In the genomic region with DNA sequence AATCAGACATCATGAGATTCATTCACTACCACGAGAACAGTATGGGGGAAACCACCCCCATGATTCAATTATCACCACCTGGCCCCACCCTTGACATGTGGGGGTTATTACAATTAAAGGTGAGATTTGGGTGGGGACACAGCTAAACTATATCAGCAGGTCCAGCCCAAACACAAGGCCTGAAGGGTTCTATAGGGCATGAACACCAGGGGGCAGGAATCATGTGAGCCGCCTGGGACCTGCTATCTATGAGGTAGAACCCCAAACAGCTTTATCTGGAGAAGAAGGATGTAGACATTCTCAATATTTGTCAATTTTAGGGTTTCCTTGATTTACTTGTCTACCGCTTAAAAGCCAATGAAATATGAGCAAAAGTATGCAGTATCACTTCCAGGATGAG, we compare ENCODE assay signal across 20 cellular contexts.
DNase-seq lines count a peak whose midpoint lies in the region; ATAC-seq, FAIRE-seq and TF ChIP-seq lines count a peak whose summit lies in the region.
"Had no signal": no experiment of that assay in that cellular context is flagged by ENCODE, and none has a peak within 500 bp of the region (broad histone marks: within the 10 kb centered on the region; RNA-seq: fewer than 3 reads in every experiment).

No MANE protein-coding gene starts in this region.

- no peak for TF ChIP-seq POLR2A in H1 (IDR thresholded peaks at IDR 0.05; ENCODE audit: control extremely low read depth in 1 of 2, low read depth in 2 of 2, low read length in 2 of 2)

- POLR2A ChIA-PET in H1 (lab: Charles Lee; ENCODE audit: partially characterized antibody) = no interaction called here

- no peaks in the 10 kb centered on the region for H3K23me2 ChIP-seq in H1 (ENCODE audit: low read depth, low read length)

- CTCF ChIA-PET in H1 (lab: Charles Lee; ENCODE audit: partially characterized antibody) = interaction anchor here (0.6 to 1.7 kb wide), 7 partner anchors 9 to 748 kb away, joined by 3 to 7 read pairs (median 3); no protein-coding TSS in a partner anchor

- H3K4ac ChIP-seq in H1 (replicated peaks; ENCODE audit: insufficient read length, low read depth, low read length) = no peak overlapping the region

- 90% methylated on average over 3 of the region's 3 CpGs; no CpG with 5 or more reads in 1 of the 2 experiments for WGBS in H1 (ENCODE audit: extremely low coverage in 1 of 2, insufficient coverage in 1 of 2, insufficient read length in 1 of 2, insufficient replicate concordance in 2 of 2, low coverage in 1 of 2, low lambda C conversion rate in 2 of 2, missing lambda C conversion rate in 1 of 2), 2 experiments

- H3K4me1 ChIP-seq in H1 (replicated peaks in 1 of 4; ENCODE audit: control insufficient read depth in 3 of 4, insufficient read depth in 4 of 4, low read length in 3 of 4) (no peaks in the 10 kb centered on the region), neural progenitor cell (no peaks in the 10 kb centered on the region)

- no peaks in the 10 kb centered on the region for H3K36me3 Mint-ChIP-seq in neural progenitor cell

- no peaks in the 10 kb centered on the region for H3K36me3 ChIP-seq in H1 (ENCODE audit: control insufficient read depth in 2 of 4, insufficient read depth in 4 of 4, low read length in 3 of 4)
- H3K36me3 ChIP-seq in neural progenitor cell = no peaks in the 10 kb centered on the region
- H3K36me3 ChIP-seq: BLaER1 had no signal

- H3K4me2 ChIP-seq in H1 (ENCODE audit: insufficient read depth in 1 of 2, low read depth in 2 of 2, low read length in 2 of 2) (no peak overlapping the region), neural progenitor cell (no peak overlapping the region)
- H3K4me2 ChIP-seq: BLaER1 had no signal

- TF ChIP-seq EP300 in H1 (IDR thresholded peaks at IDR 0.05; ENCODE audit: borderline replicate concordance in 1 of 2, low read depth in 2 of 2, low read length in 2 of 2) = no peak

- no peak overlapping the region for H2BK15ac ChIP-seq in H1 (ENCODE audit: low read length)

- H3F3A ChIP-seq in neural progenitor cell (ENCODE audit: low read depth) = no peaks in the 10 kb centered on the region

- H3K18ac ChIP-seq in H1 (ENCODE audit: extremely low read depth, low read length) = no peak overlapping the region

- H2AFZ ChIP-seq in H1 (ENCODE audit: low read length) (no peak overlapping the region), neural progenitor cell (replicated peaks) (no peak overlapping the region)

- H3K79me1 ChIP-seq in H1 (ENCODE audit: low read depth, low read length) = no peaks in the 10 kb centered on the region

- H3K9me3 ChIP-seq in H1 (ENCODE audit: insufficient read depth in 2 of 2, low read depth in 1 of 2, low read length in 1 of 2) (no peaks in the 10 kb centered on the region), neural progenitor cell (ENCODE audit: low read depth) (no peaks in the 10 kb centered on the region)
- H3K9me3 ChIP-seq: BLaER1 had no signal

- no peak overlapping the region for H2AK5ac ChIP-seq in H1 (ENCODE audit: low read depth, low read length)

- no peaks in the 10 kb centered on the region for H3K4me1 Mint-ChIP-seq in neural progenitor cell

- no peak overlapping the region for H3K23ac ChIP-seq in H1 (ENCODE audit: insufficient read length)

- H3K56ac ChIP-seq in H1 (replicated peaks; ENCODE audit: insufficient read length, low read depth, low read length) = no peak overlapping the region

- H2BK20ac ChIP-seq in H1 (ENCODE audit: low read length) = no peak overlapping the region

- H3K27me3 Mint-ChIP-seq in neural progenitor cell (ENCODE audit: insufficient read depth, low read depth) = no peaks in the 10 kb centered on the region

- peak; percentile 49 for DNase-seq in DMS53 (lab: John Stamatoyannopoulos, UW)
- no peak for DNase-seq in DMS53 treated with DMSO at 0.1 percent for 48 hours (lab: John Stamatoyannopoulos, UW; ENCODE audit: unreplicated experiment)
- DNase-seq in NAMALWA (ENCODE audit: low spot score) = peak; percentile 19
- DNase-seq in H1 (ENCODE audit: low read depth in 1 of 2, low spot score in 2 of 2) = peak in 1 of 2 experiments; percentile 45
- peak; percentile 18 for DNase-seq in neural progenitor cell (ENCODE audit: low spot score)
- DNase-seq in activated CD8-positive, alpha-beta memory T cell treated with anti-CD3 and anti-CD28 coated beads, Interleukin-2, amount 50 U/mL, for 48 hours = no peak
- DNase-seq in NCI-H2029 treated with DMSO at 0.1 percent for 48 hours (lab: John Stamatoyannopoulos, UW) = no peak
- DNase-seq: 8988T; HCEC 1CT; NCI-H1092 treated with DMSO at 0.1 percent for 48 hours; NCI-H1694 treated with DMSO at 0.1 percent for 48 hours; NCI-H345; NCI-H526; NK-92 treated with Interleukin-12 subunit alpha and Interleukin-12 subunit beta, amount 100 ng/mL, for 24 hours had no signal

- TF ChIP-seq RAD21 in H1 (IDR thresholded peaks at IDR 0.05 in 1 of 2, conservative IDR thresholded peaks at IDR 0.05 in 1 of 2; ENCODE audit: low read depth in 2 of 2, low read length in 2 of 2) = peak; percentile 15 to 44; a peak in 2 of 4 replicates

- peak in 2 of 3 experiments; percentile 8 to 27; a peak in 2 of 4 replicates for TF ChIP-seq CTCF in H1 (IDR thresholded peaks at IDR 0.05; ENCODE audit: control extremely low read depth in 1 of 3, insufficient read depth in 1 of 3, low read depth in 1 of 3, low read length in 3 of 3)
- TF ChIP-seq CTCF in neural progenitor cell (IDR thresholded peaks at IDR 0.05) = peak; percentile 23

- no peaks in the 10 kb centered on the region for H3K27me3 ChIP-seq in H1 (replicated peaks in 1 of 4; ENCODE audit: control insufficient read depth in 3 of 4, extremely low read depth in 1 of 4, insufficient read depth in 3 of 4, low read length in 3 of 4)
- no peaks in the 10 kb centered on the region for H3K27me3 ChIP-seq in neural progenitor cell
- H3K27me3 ChIP-seq: BLaER1 had no signal

- H3K4me3 Mint-ChIP-seq in neural progenitor cell = no peak overlapping the region

- no peak overlapping the region for H3K14ac ChIP-seq in H1 (ENCODE audit: insufficient read length)

- H4K91ac ChIP-seq in H1 (replicated peaks; ENCODE audit: insufficient read length, low read length) = no peak overlapping the region

- no peak for FAIRE-seq in H1 (lab: Jason Lieb, UNC)
- FAIRE-seq: GM19239, K562 had no signal

- H4K20me1 ChIP-seq in H1 (replicated peaks in 1 of 2; ENCODE audit: control insufficient read depth in 1 of 2, insufficient read depth in 2 of 2, low read length in 2 of 2) = no peaks in the 10 kb centered on the region
- H4K20me1 ChIP-seq in neural progenitor cell (ENCODE audit: low read depth) = no peaks in the 10 kb centered on the region
- H4K20me1 ChIP-seq: BLaER1 had no signal

- H3K27ac Mint-ChIP-seq in neural progenitor cell = no peak overlapping the region

- no peak overlapping the region for H3K9ac ChIP-seq in H1 (replicated peaks in 1 of 4; ENCODE audit: extremely low read depth in 1 of 4, low read depth in 3 of 4, low read length in 3 of 4)
- no peak overlapping the region for H3K9ac ChIP-seq in neural progenitor cell
- H3K9ac ChIP-seq: BLaER1 had no signal

- H2BK120ac ChIP-seq in H1 (replicated peaks; ENCODE audit: low read depth, low read length) = no peak overlapping the region

- no peak overlapping the region for H2BK12ac ChIP-seq in H1 (ENCODE audit: low read depth, low read length)

- H3K79me2 ChIP-seq in H1 (ENCODE audit: control insufficient read depth in 1 of 2, insufficient read depth in 2 of 2, low read length in 2 of 2) = no peaks in the 10 kb centered on the region
- H3K79me2 ChIP-seq in neural progenitor cell (ENCODE audit: low read depth) = no peaks in the 10 kb centered on the region

- ATAC-seq in HG03342 (IDR thresholded peaks at IDR 0.05; ENCODE audit: unreplicated experiment) = no peak
- ATAC-seq: K562 had no signal

- H3K4me3 ChIP-seq in H1 (ENCODE audit: extremely low read depth in 1 of 4, insufficient read depth in 2 of 4, low read depth in 3 of 4, low read length in 4 of 4) = no peak overlapping the region
- H3K4me3 ChIP-seq in neural progenitor cell = no peak overlapping the region
- H3K4me3 ChIP-seq: BLaER1, K562 had no signal

- H4K8ac ChIP-seq in H1 (ENCODE audit: extremely low read depth, insufficient read depth, low read length) = no peak overlapping the region

- H3K27ac ChIP-seq in H1 (ENCODE audit: low read depth, low read length) (no peak overlapping the region), neural progenitor cell (no peak overlapping the region)
- H3K27ac ChIP-seq: BLaER1, HL-60, RWPE1 had no signal

- H2BK5ac ChIP-seq in H1 (ENCODE audit: low read depth, low read length) = no peak overlapping the region

- no peaks in the 10 kb centered on the region for H3K9me3 Mint-ChIP-seq in neural progenitor cell

- no peak overlapping the region for H4K5ac ChIP-seq in H1 (ENCODE audit: insufficient read length, low read depth, low read length)

TF ChIP-seq in H1, 55 proteins besides CTCF, POLR2A, EP300 and RAD21:
- TF ChIP-seq CTBP2 (IDR thresholded peaks at IDR 0.05; ENCODE audit: borderline replicate concordance, insufficient read depth, insufficient read length, low read length) (no peak), POU5F1 (IDR thresholded peaks at IDR 0.05; ENCODE audit: low read depth, low read length) (no peak), CEBPB (IDR thresholded peaks at IDR 0.05; ENCODE audit: low read depth, low read length) (no peak), RBBP5 (IDR thresholded peaks at IDR 0.05; ENCODE audit: borderline replicate concordance, low read depth, low read length) (no peak), CHD1 (IDR thresholded peaks at IDR 0.05; ENCODE audit: low read depth, low read length) (no peak), SIRT6 (IDR thresholded peaks at IDR 0.05; ENCODE audit: low read length) (no peak)
- TF ChIP-seq, protein P1, sequence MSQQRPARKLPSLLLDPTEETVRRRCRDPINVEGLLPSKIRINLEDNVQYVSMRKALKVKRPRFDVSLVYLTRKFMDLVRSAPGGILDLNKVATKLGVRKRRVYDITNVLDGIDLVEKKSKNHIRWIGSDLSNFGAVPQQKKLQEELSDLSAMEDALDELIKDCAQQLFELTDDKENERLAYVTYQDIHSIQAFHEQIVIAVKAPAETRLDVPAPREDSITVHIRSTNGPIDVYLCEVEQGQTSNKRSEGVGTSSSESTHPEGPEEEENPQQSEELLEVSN (IDR thresholded peaks at IDR 0.05) = no peak
TF ChIP-seq in H1: peak in this region for 0.

Comparison
In these comparisons a context has a peak if more than half of its experiments do, and no peak if none do; other contexts are left out.
1. DNase-seq: peak in DMS53 (single experiment), NAMALWA (single experiment) and neural progenitor cell (single experiment); none in DMS53 treated with DMSO at 0.1 percent for 48 hours (single experiment), activated CD8-positive, alpha-beta memory T cell treated with anti-CD3 and anti-CD28 coated beads, Interleukin-2, amount 50 U/mL, for 48 hours (single experiment) and NCI-H2029 treated with DMSO at 0.1 percent for 48 hours (single experiment).